ENCODE assay signal across 9 cellular contexts in genomic region chr21:33127154-33127893, GRCh38. TPM values are rescaled to one million over a fixed set of nuclear protein-coding genes. Genes with fewer than 3 reads are reported as not detected.
DNase-seq lines count a peak whose midpoint lies in the region; ATAC-seq and TF ChIP-seq lines count a peak whose summit lies in the region.
"Had no signal": no experiment of that assay in that cellular context is flagged by ENCODE, and none has a peak within 500 bp of the region (broad histone marks: within the 10 kb centered on the region; RNA-seq: fewer than 3 reads in every experiment).

No MANE protein-coding gene starts in this region.

- H3K4me2 ChIP-seq in neural cell (ENCODE audit: low read length): no peak overlapping the region

- DNase-seq in EH (ENCODE audit: low read depth): peak; percentile 70
- peak; percentile 88 for DNase-seq in OCI-M1 (lab: John Stamatoyannopoulos, UW)
- DNase-seq in fibroblast of villous mesenchyme (ENCODE audit: low read depth): peak; percentile 66

- H3K27ac ChIP-seq in neural cell (ENCODE audit: low read length): peak overlapping the region; percentile 36

- no peaks in the 10 kb centered on the region for H3K36me3 ChIP-seq in neural cell (ENCODE audit: insufficient read depth, low read length)

- H3K9me3 ChIP-seq in neural cell (ENCODE audit: low read length): no peaks in the 10 kb centered on the region

- peak overlapping the region; percentile 31 for H3K4me3 ChIP-seq in fibroblast of villous mesenchyme (ENCODE audit: low read depth, low read length)
- no peak overlapping the region for H3K4me3 ChIP-seq in neural cell (ENCODE audit: low read length)

- H3K27ac Mint-ChIP-seq in activated T-helper 17 cell treated with anti-CD3 and anti-CD28 coated beads, Interleukin-2, amount 50 U/mL, for 72 hours: no peak overlapping the region
- H3K27ac Mint-ChIP-seq in stimulated activated naive CD8-positive, alpha-beta T cell treated with anti-CD3 and anti-CD28 coated beads, Interleukin-15, Interleukin-2, amounts not matched to agents 100 ng/mL and 50 ng/mL, for 24 hours: no peak overlapping the region

- H3K9me3 Mint-ChIP-seq in activated T-helper 17 cell treated with anti-CD3 and anti-CD28 coated beads, Interleukin-2, amount 50 U/mL, for 72 hours: no peaks in the 10 kb centered on the region
- H3K9me3 Mint-ChIP-seq in stimulated activated naive CD8-positive, alpha-beta T cell treated with anti-CD3 and anti-CD28 coated beads, Interleukin-15, Interleukin-2, amounts not matched to agents 100 ng/mL and 50 ng/mL, for 24 hours: no peaks in the 10 kb centered on the region

- H4K20me1 ChIP-seq in neural cell (ENCODE audit: insufficient read depth): no peaks in the 10 kb centered on the region

- TF ChIP-seq RAD21 in neural cell (conservative IDR thresholded peaks at IDR 0.05): peak; percentile 55

- peaks cover 5% of the 10 kb centered on the region for H3F3A ChIP-seq in neural cell (ENCODE audit: insufficient read depth, low read length, poor library complexity, severe bottlenecking)

- no peak for TF ChIP-seq EP300 in neural cell (conservative IDR thresholded peaks at IDR 0.05; ENCODE audit: poor library complexity, severe bottlenecking)

- H3K4me1 Mint-ChIP-seq in activated T-helper 17 cell treated with anti-CD3 and anti-CD28 coated beads, Interleukin-2, amount 50 U/mL, for 72 hours: no peaks in the 10 kb centered on the region
- peaks cover 8% of the 10 kb centered on the region for H3K4me1 Mint-ChIP-seq in stimulated activated naive CD8-positive, alpha-beta T cell treated with anti-CD3 and anti-CD28 coated beads, Interleukin-15, Interleukin-2, amounts not matched to agents 100 ng/mL and 50 ng/mL, for 24 hours (ENCODE audit: low read depth)

- H3K36me3 Mint-ChIP-seq in activated T-helper 17 cell treated with anti-CD3 and anti-CD28 coated beads, Interleukin-2, amount 50 U/mL, for 72 hours (ENCODE audit: low read depth): no peaks in the 10 kb centered on the region
- no peaks in the 10 kb centered on the region for H3K36me3 Mint-ChIP-seq in stimulated activated naive CD8-positive, alpha-beta T cell treated with anti-CD3 and anti-CD28 coated beads, Interleukin-15, Interleukin-2, amounts not matched to agents 100 ng/mL and 50 ng/mL, for 24 hours (ENCODE audit: low read depth)

- peaks cover 27% of the 10 kb centered on the region for H3K27me3 Mint-ChIP-seq in activated T-helper 17 cell treated with anti-CD3 and anti-CD28 coated beads, Interleukin-2, amount 50 U/mL, for 72 hours
- peaks cover 27% of the 10 kb centered on the region for H3K27me3 Mint-ChIP-seq in stimulated activated naive CD8-positive, alpha-beta T cell treated with anti-CD3 and anti-CD28 coated beads, Interleukin-15, Interleukin-2, amounts not matched to agents 100 ng/mL and 50 ng/mL, for 24 hours

- no peaks in the 10 kb centered on the region for H3K79me2 ChIP-seq in neural cell (replicated peaks; ENCODE audit: insufficient read depth, low read length)

- peak overlapping the region; percentile 54 for H3K4me3 Mint-ChIP-seq in activated T-helper 17 cell treated with anti-CD3 and anti-CD28 coated beads, Interleukin-2, amount 50 U/mL, for 72 hours
- peak overlapping the region; percentile 63 for H3K4me3 Mint-ChIP-seq in stimulated activated naive CD8-positive, alpha-beta T cell treated with anti-CD3 and anti-CD28 coated beads, Interleukin-15, Interleukin-2, amounts not matched to agents 100 ng/mL and 50 ng/mL, for 24 hours

- H3K9me2 ChIP-seq in neural cell (ENCODE audit: insufficient read depth, low read length): no peaks in the 10 kb centered on the region

- ATAC-seq in HG03460 (IDR thresholded peaks at IDR 0.05; ENCODE audit: unreplicated experiment): peak; percentile 59
- ATAC-seq in activated T-helper 17 cell treated with anti-CD3 and anti-CD28 coated beads, Interleukin-2, amount 50 U/mL, for 72 hours (replicated peaks): peak; percentile 84
- no peak for ATAC-seq in HG02623 (IDR thresholded peaks at IDR 0.05; ENCODE audit: unreplicated experiment)

- no peak overlapping the region for H3K9ac ChIP-seq in neural cell (ENCODE audit: low read length)

- TF ChIP-seq CTCF in fibroblast of villous mesenchyme (IDR thresholded peaks at IDR 0.05; ENCODE audit: insufficient read depth, low read depth, low read length) (peak; percentile 89), neural cell (IDR thresholded peaks at IDR 0.05; ENCODE audit: poor library complexity, severe bottlenecking) (peak; percentile 57)

- no peaks in the 10 kb centered on the region for H3K27me3 ChIP-seq in neural cell (ENCODE audit: insufficient read depth, low read depth, low read length)

- H2AFZ ChIP-seq in neural cell (ENCODE audit: low read depth, low read length): no peak overlapping the region

TF ChIP-seq in neural cell, 6 proteins besides CTCF, POLR2A, EP300 and RAD21:
- no peak for TF ChIP-seq REST (IDR thresholded peaks at IDR 0.05; ENCODE audit: borderline replicate concordance)
- no peak for TF ChIP-seq SMC3 (conservative IDR thresholded peaks at IDR 0.05; ENCODE audit: poor library complexity)
- TF ChIP-seq EZH2 (IDR thresholded peaks at IDR 0.05; ENCODE audit: borderline replicate concordance, insufficient read depth, low read length, poor library complexity, severe bottlenecking): no peak
- TF ChIP-seq TAF1 (IDR thresholded peaks at IDR 0.05; ENCODE audit: low read depth): no peak
- no peak for TF ChIP-seq MXI1 (conservative IDR thresholded peaks at IDR 0.05; ENCODE audit: poor library complexity, severe bottlenecking)
- TF ChIP-seq POLR2AphosphoS5 (IDR thresholded peaks at IDR 0.05): no peak

RNA-seq across cellular contexts. Expression of gene OLIG1, which starts 57.4 kb away (rescaled TPM):
- total RNA-seq in activated T-helper 17 cell treated with anti-CD3 and anti-CD28 coated beads, Interleukin-2, amount 50 U/mL, for 72 hours: not detected
- total RNA-seq in fibroblast of villous mesenchyme: not detected in 2 replicates
- 0.98 and 1.4 TPM in 2 replicates for polyA plus RNA-seq in neural cell
- 0.46 and 1.5 TPM in 2 replicates for polyA minus RNA-seq in neural cell
- total RNA-seq: urinary bladder had no signal
- polyA plus RNA-seq: urinary bladder had no signal
